ENCODE assay signal across 1 cellular context in genomic region chr3:49553690-49554634, GRCh38.
TF ChIP-seq lines count a peak whose summit lies in the region.

TSS of gene BSN (plus strand) at chr3:49554477. CDS start at chr3:49554603, 126 bp downstream.

TF ChIP-seq in HepG2, 621 proteins besides CTCF, POLR2A, EP300 and RAD21 (continued from another document and continues in another):
- no peak for TF ChIP-seq ZNF800 (CRISPR knock-in tag; IDR thresholded peaks at IDR 0.05)
- TF ChIP-seq PAXIP1 (CRISPR knock-in tag; conservative IDR thresholded peaks at IDR 0.05), result peak; percentile 17; the same call in 1 of the 2 replicates
- TF ChIP-seq ZNF256 (CRISPR knock-in tag; conservative IDR thresholded peaks at IDR 0.05), result no peak
- TF ChIP-seq TRIM24 (CRISPR knock-in tag; IDR thresholded peaks at IDR 0.05), result no peak
- TF ChIP-seq CENPBD1 (CRISPR knock-in tag; IDR thresholded peaks at IDR 0.05; ENCODE audit: borderline replicate concordance, low read depth), result no peak
- 0 out of 2 replicates have a peak, but pooled peaks have one; percentile 28 for TF ChIP-seq ZNF335 (CRISPR knock-in tag; IDR thresholded peaks at IDR 0.05)
- 0 out of 2 replicates have a peak, but pooled peaks have one; percentile 45 for TF ChIP-seq ZBTB4 (CRISPR knock-in tag; IDR thresholded peaks at IDR 0.05; ENCODE audit: borderline replicate concordance)
- TF ChIP-seq NFE2L1 (CRISPR knock-in tag; IDR thresholded peaks at IDR 0.05; ENCODE audit: borderline replicate concordance), result no peak
- TF ChIP-seq ZNF263 (CRISPR knock-in tag; IDR thresholded peaks at IDR 0.05), result no peak
- peak; percentile 77 for TF ChIP-seq MXD4 (CRISPR knock-in tag; IDR thresholded peaks at IDR 0.05)
- TF ChIP-seq CENPX (CRISPR knock-in tag; IDR thresholded peaks at IDR 0.05), result no peak
- no peak for TF ChIP-seq ZSCAN29 (CRISPR knock-in tag; conservative IDR thresholded peaks at IDR 0.05)
- no peak for TF ChIP-seq MAFK (conservative IDR thresholded peaks at IDR 0.05 in 1 of 2, IDR thresholded peaks at IDR 0.05 in 1 of 2; ENCODE audit: low read length in 2 of 2)
- no peak; the same call in 1 of the 2 replicates for TF ChIP-seq ZC3H13 (CRISPR knock-in tag; IDR thresholded peaks at IDR 0.05)
- TF ChIP-seq NR1H2 (CRISPR knock-in tag; IDR thresholded peaks at IDR 0.05; ENCODE audit: borderline replicate concordance, low read depth), result no peak
- no peak for TF ChIP-seq ZNF552 (CRISPR knock-in tag; IDR thresholded peaks at IDR 0.05; ENCODE audit: borderline replicate concordance)
- no peak for TF ChIP-seq GZF1 (CRISPR knock-in tag; IDR thresholded peaks at IDR 0.05)
- TF ChIP-seq NFRKB (IDR thresholded peaks at IDR 0.05), result no peak
- no peak for TF ChIP-seq ZNF318 (CRISPR knock-in tag; IDR thresholded peaks at IDR 0.05)
- no peak for TF ChIP-seq E2F2 (CRISPR knock-in tag; IDR thresholded peaks at IDR 0.05; ENCODE audit: borderline replicate concordance)
- TF ChIP-seq ZNF619 (CRISPR knock-in tag; IDR thresholded peaks at IDR 0.05), result no peak
- TF ChIP-seq ZNF75D (CRISPR knock-in tag; IDR thresholded peaks at IDR 0.05; ENCODE audit: borderline replicate concordance), result no peak
- TF ChIP-seq ZBTB26 (CRISPR knock-in tag; IDR thresholded peaks at IDR 0.05; ENCODE audit: borderline replicate concordance), result no peak
- no peak for TF ChIP-seq CBFB (CRISPR knock-in tag; IDR thresholded peaks at IDR 0.05)
- TF ChIP-seq ZNF775 (CRISPR knock-in tag; IDR thresholded peaks at IDR 0.05; ENCODE audit: borderline replicate concordance), result no peak
- TF ChIP-seq KLF6 (CRISPR knock-in tag; IDR thresholded peaks at IDR 0.05), result peak; percentile 9; the same call in 1 of the 2 replicates
- no peak for TF ChIP-seq PRMT3 (CRISPR knock-in tag; IDR thresholded peaks at IDR 0.05; ENCODE audit: borderline replicate concordance, low read depth)
- TF ChIP-seq ZBTB10 (CRISPR knock-in tag; IDR thresholded peaks at IDR 0.05; ENCODE audit: borderline replicate concordance), result no peak
- no peak for TF ChIP-seq PLRG1 (conservative IDR thresholded peaks at IDR 0.05)
- TF ChIP-seq ZKSCAN8 (CRISPR knock-in tag; IDR thresholded peaks at IDR 0.05; ENCODE audit: borderline replicate concordance), result no peak
- TF ChIP-seq ZFX (CRISPR knock-in tag; IDR thresholded peaks at IDR 0.05; ENCODE audit: low read depth), result peak; percentile 76
- TF ChIP-seq ZNF674 (CRISPR knock-in tag; IDR thresholded peaks at IDR 0.05; ENCODE audit: low read depth), result peak; percentile 18; the same call in 1 of the 2 replicates
